8 cellular contexts compared by ENCODE assay signal in genomic region chr12:43776498-43776897, GRCh38. TPM values are rescaled to one million over a fixed set of nuclear protein-coding genes. Genes with fewer than 3 reads are reported as not detected.
A peak's percentile ranks its signal among the peaks of the same experiment; 100 is the strongest.
DNase-seq lines count a peak whose midpoint lies in the region; ATAC-seq and TF ChIP-seq lines count a peak whose summit lies in the region.

No MANE protein-coding gene starts in this region.

- no peak for TF ChIP-seq POLR2A in erythroblast (IDR thresholded peaks at IDR 0.05; ENCODE audit: low read length)
- TF ChIP-seq POLR2A in lower leg skin (IDR thresholded peaks at IDR 0.05): no peak

- 55 to 63% methylated on average over 3 of the region's 3 CpGs for WGBS in lower leg skin, 2 donors

- ATAC-seq in GM18909 (IDR thresholded peaks at IDR 0.05; ENCODE audit: poor library complexity, unreplicated experiment) (peak; percentile 61), HG02642 (IDR thresholded peaks at IDR 0.05; ENCODE audit: poor library complexity, unreplicated experiment) (no peak)
- peak; percentile 59 for ATAC-seq in stimulated activated naive CD8-positive, alpha-beta T cell treated with anti-CD3 and anti-CD28 coated beads, Interleukin-15, Interleukin-2, amounts not matched to agents 100 U/mL and 50 U/mL, for 24 hours

- no peaks in the 10 kb centered on the region for H3K4me1 Mint-ChIP-seq in CD14-positive monocyte

- no peaks in the 10 kb centered on the region for H3K9me3 Mint-ChIP-seq in CD14-positive monocyte

- TF ChIP-seq CTCF in CD14-positive monocyte (IDR thresholded peaks at IDR 0.05) (peak; percentile 38), lower leg skin (IDR thresholded peaks at IDR 0.05) (no peak)

- no peak overlapping the region for H3K27ac Mint-ChIP-seq in CD14-positive monocyte

- no peak overlapping the region for H3K4me3 Mint-ChIP-seq in CD14-positive monocyte

- no peak overlapping the region for H3K4me3 ChIP-seq in lower leg skin (ENCODE audit: low read depth, poor library complexity, severe bottlenecking)

- intact Hi-C loops in CD14-positive monocyte (cut with micrococcal nuclease) (loop anchor here in 1 of 2 donors (5.0 kb wide), 1 partner anchor 106 kb away; no protein-coding TSS in a partner anchor), lower leg skin (cut with DNase I; ENCODE audit: low total_unique reads) (loop anchor here (5.0 kb wide), 1 partner anchor 106 kb away; no protein-coding TSS in a partner anchor)

- H3K27me3 Mint-ChIP-seq in CD14-positive monocyte (ENCODE audit: low read depth in 3 of 3): no peaks in the 10 kb centered on the region

- no peak for DNase-seq in CD14-positive monocyte (ENCODE audit: low spot score)
- peak; percentile 8 for DNase-seq in NCI-H748 treated with DMSO at 0.1 percent for 48 hours (lab: John Stamatoyannopoulos, UW)
- DNase-seq in erythroblast (lab: John Stamatoyannopoulos, UW): peak; percentile 67
- no peak for DNase-seq in stimulated activated naive CD8-positive, alpha-beta T cell treated with anti-CD3 and anti-CD28 coated beads, Interleukin-15, Interleukin-2, amounts not matched to agents 100 U/mL and 50 U/mL, for 24 hours
- DNase-seq in lower leg skin (ENCODE audit: low spot score in 2 of 2): no peak
- DNase-seq in stimulated activated CD4-positive, alpha-beta T cell treated with anti-CD3 and anti-CD28 coated beads, Interleukin-4, amount 100 ng/mL, for 24 hours: no peak

- H3K36me3 Mint-ChIP-seq in CD14-positive monocyte: peaks cover 40 to 41% of the 10 kb centered on the region in 2 donors

RNA-seq across cellular contexts. Expression of gene IRAK4, which starts 17.7 kb away (rescaled TPM):
- 10 to 100 TPM; 17.3 to 29.0 TPM for polyA plus RNA-seq in CD14-positive monocyte
- 10 to 100 TPM; 20.3 to 44.7 (median 26.5) TPM for total RNA-seq in lower leg skin

RNA-seq across cellular contexts. Expression of gene PUS7L, which starts 17.9 kb away (rescaled TPM):
- polyA plus RNA-seq in CD14-positive monocyte: 10 to 100 TPM; 13.0 to 14.5 TPM
- total RNA-seq in lower leg skin: 1 to 10 TPM; 3.2 to 7.8 (median 6.3) TPM

RNA-seq across cellular contexts. Expression of gene TWF1, which starts 29.6 kb away (rescaled TPM):
- polyA plus RNA-seq in CD14-positive monocyte: 10 to 100 TPM in 1 of 2 donors, 1 to 10 TPM in 1; 9.9 to 13.7 TPM
- total RNA-seq in lower leg skin: 10 to 100 TPM; 46.9 to 77.4 (median 62.3) TPM

RNA-seq across cellular contexts. Expression of gene TMEM117, which starts 59.4 kb away (rescaled TPM):
- polyA plus RNA-seq in CD14-positive monocyte: under 1 TPM in 1 of 2 donors, not detected in 1; 0.42 TPM
- 10 to 100 TPM; 19.9 to 27.8 (median 24.3) TPM for total RNA-seq in lower leg skin

Comparison
In these comparisons a context has a peak if more than half of its experiments do, and no peak if none do; other contexts are left out.
1. DNase-seq: peak in NCI-H748 treated with DMSO at 0.1 percent for 48 hours (single experiment) and erythroblast (2 of 2); none in CD14-positive monocyte (single experiment), stimulated activated naive CD8-positive, alpha-beta T cell treated with anti-CD3 and anti-CD28 coated beads, Interleukin-15, Interleukin-2, amounts not matched to agents 100 U/mL and 50 U/mL, for 24 hours (single experiment), lower leg skin (0 of 2) and stimulated activated CD4-positive, alpha-beta T cell treated with anti-CD3 and anti-CD28 coated beads, Interleukin-4, amount 100 ng/mL, for 24 hours (single experiment).